In genomic region chr5:65970481-65971367, GRCh38 we compare ENCODE assay signal across 1 cellular context.
TF ChIP-seq lines count a peak whose summit lies in the region.

No MANE protein-coding gene starts in this region.

TF ChIP-seq in WTC11, 78 proteins besides CTCF, POLR2A, EP300 and RAD21:
- TF ChIP-seq, protein P1, sequence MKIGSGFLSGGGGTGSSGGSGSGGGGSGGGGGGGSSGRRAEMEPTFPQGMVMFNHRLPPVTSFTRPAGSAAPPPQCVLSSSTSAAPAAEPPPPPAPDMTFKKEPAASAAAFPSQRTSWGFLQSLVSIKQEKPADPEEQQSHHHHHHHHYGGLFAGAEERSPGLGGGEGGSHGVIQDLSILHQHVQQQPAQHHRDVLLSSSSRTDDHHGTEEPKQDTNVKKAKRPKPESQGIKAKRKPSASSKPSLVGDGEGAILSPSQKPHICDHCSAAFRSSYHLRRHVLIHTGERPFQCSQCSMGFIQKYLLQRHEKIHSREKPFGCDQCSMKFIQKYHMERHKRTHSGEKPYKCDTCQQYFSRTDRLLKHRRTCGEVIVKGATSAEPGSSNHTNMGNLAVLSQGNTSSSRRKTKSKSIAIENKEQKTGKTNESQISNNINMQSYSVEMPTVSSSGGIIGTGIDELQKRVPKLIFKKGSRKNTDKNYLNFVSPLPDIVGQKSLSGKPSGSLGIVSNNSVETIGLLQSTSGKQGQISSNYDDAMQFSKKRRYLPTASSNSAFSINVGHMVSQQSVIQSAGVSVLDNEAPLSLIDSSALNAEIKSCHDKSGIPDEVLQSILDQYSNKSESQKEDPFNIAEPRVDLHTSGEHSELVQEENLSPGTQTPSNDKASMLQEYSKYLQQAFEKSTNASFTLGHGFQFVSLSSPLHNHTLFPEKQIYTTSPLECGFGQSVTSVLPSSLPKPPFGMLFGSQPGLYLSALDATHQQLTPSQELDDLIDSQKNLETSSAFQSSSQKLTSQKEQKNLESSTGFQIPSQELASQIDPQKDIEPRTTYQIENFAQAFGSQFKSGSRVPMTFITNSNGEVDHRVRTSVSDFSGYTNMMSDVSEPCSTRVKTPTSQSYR (CRISPR knock-in tag; IDR thresholded peaks at IDR 0.05) = no peak
- TF ChIP-seq RELA (CRISPR knock-in tag; IDR thresholded peaks at IDR 0.05; ENCODE audit: borderline replicate concordance) (no peak), EMX1 (CRISPR knock-in tag; IDR thresholded peaks at IDR 0.05) (no peak)
- TF ChIP-seq, protein P2, sequence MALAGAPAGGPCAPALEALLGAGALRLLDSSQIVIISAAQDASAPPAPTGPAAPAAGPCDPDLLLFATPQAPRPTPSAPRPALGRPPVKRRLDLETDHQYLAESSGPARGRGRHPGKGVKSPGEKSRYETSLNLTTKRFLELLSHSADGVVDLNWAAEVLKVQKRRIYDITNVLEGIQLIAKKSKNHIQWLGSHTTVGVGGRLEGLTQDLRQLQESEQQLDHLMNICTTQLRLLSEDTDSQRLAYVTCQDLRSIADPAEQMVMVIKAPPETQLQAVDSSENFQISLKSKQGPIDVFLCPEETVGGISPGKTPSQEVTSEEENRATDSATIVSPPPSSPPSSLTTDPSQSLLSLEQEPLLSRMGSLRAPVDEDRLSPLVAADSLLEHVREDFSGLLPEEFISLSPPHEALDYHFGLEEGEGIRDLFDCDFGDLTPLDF (CRISPR knock-in tag; IDR thresholded peaks at IDR 0.05) = no peak
